ENCODE assay signal across 7 cellular contexts in genomic region chr2:11446733-11447248, GRCh38. TPM values are rescaled to one million over a fixed set of nuclear protein-coding genes. Genes with fewer than 3 reads are reported as not detected.
DNase-seq lines count a peak whose midpoint lies in the region; ATAC-seq and TF ChIP-seq lines count a peak whose summit lies in the region.

No MANE protein-coding gene starts in this region.

- H3K36me3 Mint-ChIP-seq in brain: peaks cover 62% of the 10 kb centered on the region

- TF ChIP-seq CTCF in GM06990 (IDR thresholded peaks at IDR 0.05; ENCODE audit: insufficient read depth, low read length, poor library complexity, severe bottlenecking): peak; percentile 72
- peak; percentile 83 to 92 for TF ChIP-seq CTCF in brain (conservative IDR thresholded peaks at IDR 0.05)
- TF ChIP-seq CTCF in smooth muscle cell (IDR thresholded peaks at IDR 0.05; ENCODE audit: borderline replicate concordance, insufficient read depth, poor library complexity, severe bottlenecking): peak; percentile 80

- no peaks in the 10 kb centered on the region for H3K27me3 ChIP-seq in GM06990 (replicated peaks; ENCODE audit: control insufficient read depth, insufficient read depth, low read length)
- H3K27me3 ChIP-seq in smooth muscle cell (ENCODE audit: low read depth): no peaks in the 10 kb centered on the region

- no peak for ATAC-seq in GM21381 (IDR thresholded peaks at IDR 0.05; ENCODE audit: unreplicated experiment)

- H3K9me3 Mint-ChIP-seq in brain: peaks cover 4 to 11% (median 6%) of the 10 kb centered on the region in 5 experiments

- WGBS in smooth muscle cell (ENCODE audit: low lambda C conversion rate): 57% methylated on average over 14 of the region's 14 CpGs

- no peak overlapping the region for H3K4me3 Mint-ChIP-seq in brain

- no peak overlapping the region for H3K9ac ChIP-seq in smooth muscle cell (ENCODE audit: low read depth)

- H3K4me1 ChIP-seq in smooth muscle cell (ENCODE audit: low read depth): no peaks in the 10 kb centered on the region

- H3K36me3 ChIP-seq in GM06990 (ENCODE audit: control insufficient read depth, insufficient read depth, low read length): peaks cover 4% of the 10 kb centered on the region
- no peaks in the 10 kb centered on the region for H3K36me3 ChIP-seq in smooth muscle cell (ENCODE audit: low read depth)

- H3K79me2 ChIP-seq in smooth muscle cell (ENCODE audit: low read depth): no peaks in the 10 kb centered on the region

- no peak overlapping the region for H3K4me3 ChIP-seq in GM06990 (replicated peaks; ENCODE audit: low read depth, low read length)
- H3K4me3 ChIP-seq in smooth muscle cell: no peak overlapping the region

- H3K27ac Mint-ChIP-seq in brain: peak overlapping the region in 3 of 5 experiments; percentile 12 to 50 (median 32)

- H2AFZ ChIP-seq in smooth muscle cell (ENCODE audit: low read depth): no peak overlapping the region

- peaks cover 5% of the 10 kb centered on the region for H4K20me1 ChIP-seq in smooth muscle cell (ENCODE audit: low read depth)

- no peak overlapping the region for H3K27ac ChIP-seq in smooth muscle cell (ENCODE audit: low read depth)

- H3K9me3 ChIP-seq in smooth muscle cell (replicated peaks; ENCODE audit: low read depth): no peaks in the 10 kb centered on the region

- H3F3A ChIP-seq in smooth muscle cell (ENCODE audit: low read depth): peaks cover 18% of the 10 kb centered on the region

- DNase-seq in GM06990 (ENCODE audit: extremely low read depth, insufficient read length) (peak; percentile 19), HuH-7.5 (ENCODE audit: low spot score) (peak; percentile 37), SKM-1 (lab: John Stamatoyannopoulos, UW; ENCODE audit: unreplicated experiment) (peak; percentile 22), iPS DF 19.7 (ENCODE audit: low read depth, low spot score) (peak; percentile 61), smooth muscle cell (lab: John Stamatoyannopoulos, UW; ENCODE audit: unreplicated experiment) (peak; percentile 11)

- no peaks in the 10 kb centered on the region for H3K27me3 Mint-ChIP-seq in brain

- H3K4me2 ChIP-seq in smooth muscle cell: no peak overlapping the region

- H3K4me1 Mint-ChIP-seq in brain: peaks cover 6% of the 10 kb centered on the region

RNA-seq across cellular contexts. Expression of gene E2F6, which starts 19.2 kb away (rescaled TPM):
- 14.9 TPM for polyA plus RNA-seq in brain (ENCODE audit: insufficient read depth, low read depth, low replicate concordance)
- 18.0 and 18.3 TPM in 2 replicates for total RNA-seq in smooth muscle cell
- polyA plus RNA-seq in smooth muscle cell: 17.5 and 23.0 TPM in 2 replicates

Comparison
In these comparisons a context has a peak if more than half of its experiments do, and no peak if none do; other contexts are left out.
1. DNase-seq: peak in every context shown above with its lines; median percentile 61 in iPS DF 19.7; 37 in HuH-7.5; 22 in SKM-1; 19 in GM06990; 11 in smooth muscle cell.